ENCODE assay signal across 25 cellular contexts in genomic region chr3:157608006-157608405, GRCh38.
DNase-seq lines count a peak whose midpoint lies in the region; ATAC-seq and TF ChIP-seq lines count a peak whose summit lies in the region.
"Had no signal": no experiment of that assay in that cellular context is flagged by ENCODE, and none has a peak within 500 bp of the region (broad histone marks: within the 10 kb centered on the region; RNA-seq: fewer than 3 reads in every experiment).

No MANE protein-coding gene starts in this region.

- no peak overlapping the region for H3K9ac ChIP-seq in BLaER1 treated with 17β-estradiol and CSF1 and Interleukin-3, amounts not matched to agents 10 nM and 100 nM

- no peaks in the 10 kb centered on the region for H4K20me1 ChIP-seq in BLaER1 treated with 17β-estradiol and CSF1 and Interleukin-3, amounts not matched to agents 10 nM and 100 nM
- H4K20me1 ChIP-seq in osteoblast (ENCODE audit: insufficient read depth, low read length), result no peaks in the 10 kb centered on the region

- no peak for ATAC-seq in GM21423 (IDR thresholded peaks at IDR 0.05; ENCODE audit: unreplicated experiment)
- ATAC-seq: CD8-positive, alpha-beta T cell; GM12878; Panc1 had no signal

- peaks cover 28 to 43% (median 38%) of the 10 kb centered on the region in 10 experiments for H3K4me1 ChIP-seq in BLaER1 treated with 17β-estradiol and CSF1 and Interleukin-3, amounts not matched to agents 10 nM and 100 nM
- no peaks in the 10 kb centered on the region for H3K4me1 ChIP-seq in osteoblast (ENCODE audit: insufficient read depth, low read length)
- H3K4me1 ChIP-seq in suprapubic skin, result peaks cover 9% of the 10 kb centered on the region
- H3K4me1 ChIP-seq: HAP-1 had no signal

- no peaks in the 10 kb centered on the region for H3K79me2 ChIP-seq in osteoblast (ENCODE audit: insufficient read depth, low read length)

- no peak for TF ChIP-seq EP300 in suprapubic skin (IDR thresholded peaks at IDR 0.05)

- peak overlapping the region; percentile 24 to 71 (median 61) for H3K4me2 ChIP-seq in BLaER1 treated with 17β-estradiol and CSF1 and Interleukin-3, amounts not matched to agents 10 nM and 100 nM
- H3K4me2 ChIP-seq in osteoblast (ENCODE audit: insufficient read depth, low read length), result no peak overlapping the region

- H3K9me3 ChIP-seq in BLaER1 treated with 17β-estradiol and CSF1 and Interleukin-3, amounts not matched to agents 10 nM and 100 nM (replicated peaks in 1 of 11), result peaks cover 0 to 12% (median 0%) of the 10 kb centered on the region in 11 experiments; a peak in 3 of 22 replicates
- H3K9me3 ChIP-seq in osteoblast (ENCODE audit: low read depth, low read length), result no peaks in the 10 kb centered on the region
- H3K9me3 ChIP-seq in suprapubic skin, result no peaks in the 10 kb centered on the region
- H3K9me3 ChIP-seq: Caco-2, HAP-1, MG63 had no signal

- no peak for TF ChIP-seq POLR2A in suprapubic skin (IDR thresholded peaks at IDR 0.05)

- no peak overlapping the region for H3K27ac ChIP-seq in BLaER1 treated with 17β-estradiol and CSF1 and Interleukin-3, amounts not matched to agents 10 nM and 100 nM
- H3K27ac ChIP-seq in osteoblast (ENCODE audit: low read depth, low read length) (no peak overlapping the region), suprapubic skin (no peak overlapping the region)
- H3K27ac ChIP-seq: C4-2B, RWPE1 had no signal

- peak overlapping the region; percentile 7 for H2AFZ ChIP-seq in osteoblast (ENCODE audit: low read length)

- WGBS in suprapubic skin, result 82% methylated on average over 6 of the region's 6 CpGs

- no peaks in the 10 kb centered on the region for H3K27me3 ChIP-seq in BLaER1 treated with 17β-estradiol and CSF1 and Interleukin-3, amounts not matched to agents 10 nM and 100 nM
- H3K27me3 ChIP-seq in osteoblast (ENCODE audit: insufficient read depth, low read length), result no peaks in the 10 kb centered on the region
- H3K27me3 ChIP-seq in suprapubic skin, result no peaks in the 10 kb centered on the region
- H3K27me3 ChIP-seq: MG63 had no signal

- no peaks in the 10 kb centered on the region for H3K36me3 ChIP-seq in BLaER1 treated with 17β-estradiol and CSF1 and Interleukin-3, amounts not matched to agents 10 nM and 100 nM
- H3K36me3 ChIP-seq in osteoblast (ENCODE audit: insufficient read depth, low read length), result no peaks in the 10 kb centered on the region
- H3K36me3 ChIP-seq in suprapubic skin, result no peaks in the 10 kb centered on the region
- H3K36me3 ChIP-seq: HAP-1, MG63 had no signal

- TF ChIP-seq CTCF in osteoblast (IDR thresholded peaks at IDR 0.05; ENCODE audit: extremely low read depth, low read depth, low read length) (no peak), suprapubic skin (IDR thresholded peaks at IDR 0.05) (no peak)

- DNase-seq in NCI-H2227 treated with DMSO at 0.1 percent for 48 hours (lab: John Stamatoyannopoulos, UW) (peak; percentile 45), UCSD-AML1 (lab: John Stamatoyannopoulos, UW; ENCODE audit: unreplicated experiment) (peak; percentile 46), osteoblast (ENCODE audit: insufficient read length, low spot score, missing footprints) (no peak), NCI-H524 treated with DMSO at 0.1 percent for 48 hours (lab: John Stamatoyannopoulos, UW) (no peak), suprapubic skin (ENCODE audit: low spot score in 2 of 2) (no peak)
- DNase-seq: Caco-2; CD8-positive, alpha-beta T cell; GOT3; HFFc6; MG63; NCI-H1048; NCI-H1417; NCI-H1694; NCI-H2029 treated with DMSO at 0.1 percent for 48 hours; NCI-H226; NCI-H510A treated with DMSO at 0.1 percent for 48 hours; NCI-H774; SHP77 had no signal

- H3K4me3 ChIP-seq in BLaER1 treated with 17β-estradiol and CSF1 and Interleukin-3, amounts not matched to agents 10 nM and 100 nM, result no peak overlapping the region
- H3K4me3 ChIP-seq in osteoblast (ENCODE audit: insufficient read depth, low read length) (no peak overlapping the region), suprapubic skin (no peak overlapping the region)
- H3K4me3 ChIP-seq: GM12878, HAP-1, MG63 had no signal

Comparison
In these comparisons a context has a peak if more than half of its experiments do, and no peak if none do; other contexts are left out.
1. DNase-seq: peak in NCI-H2227 treated with DMSO at 0.1 percent for 48 hours (single experiment) and UCSD-AML1 (single experiment); none in osteoblast (single experiment), NCI-H524 treated with DMSO at 0.1 percent for 48 hours (single experiment) and suprapubic skin (0 of 2).